2 cellular contexts compared by ENCODE assay signal in genomic region chr6:152207915-152208714, GRCh38.
A peak's percentile ranks its signal among the peaks of the same experiment; 100 is the strongest.
TF ChIP-seq lines count a peak whose summit lies in the region.

No MANE protein-coding gene starts in this region.

TF ChIP-seq in IMR-90, 13 proteins besides CTCF, POLR2A, EP300 and RAD21 (continued from another document):
- TF ChIP-seq USF2 (IDR thresholded peaks at IDR 0.05; ENCODE audit: low read depth, low read length), result no peak
- TF ChIP-seq CEBPB (IDR thresholded peaks at IDR 0.05; ENCODE audit: low read depth, low read length), result peak; percentile 86

TF ChIP-seq in K562, 482 proteins besides CTCF, POLR2A, EP300 and RAD21 (continued from another document):
- TF ChIP-seq UBTF (IDR thresholded peaks at IDR 0.05; ENCODE audit: borderline replicate concordance in 1 of 2, low read depth in 2 of 2, low read length in 2 of 2) (no peak), CEBPG (CRISPR knock-in tag; IDR thresholded peaks at IDR 0.05) (no peak), CEBPG (tag; conservative IDR thresholded peaks at IDR 0.05 in 1 of 2, IDR thresholded peaks at IDR 0.05 in 1 of 2) (peak; percentile 33 to 68; a peak in 3 of 4 replicates)
